ENCODE assay signal across 8 cellular contexts in the genomic region with DNA sequence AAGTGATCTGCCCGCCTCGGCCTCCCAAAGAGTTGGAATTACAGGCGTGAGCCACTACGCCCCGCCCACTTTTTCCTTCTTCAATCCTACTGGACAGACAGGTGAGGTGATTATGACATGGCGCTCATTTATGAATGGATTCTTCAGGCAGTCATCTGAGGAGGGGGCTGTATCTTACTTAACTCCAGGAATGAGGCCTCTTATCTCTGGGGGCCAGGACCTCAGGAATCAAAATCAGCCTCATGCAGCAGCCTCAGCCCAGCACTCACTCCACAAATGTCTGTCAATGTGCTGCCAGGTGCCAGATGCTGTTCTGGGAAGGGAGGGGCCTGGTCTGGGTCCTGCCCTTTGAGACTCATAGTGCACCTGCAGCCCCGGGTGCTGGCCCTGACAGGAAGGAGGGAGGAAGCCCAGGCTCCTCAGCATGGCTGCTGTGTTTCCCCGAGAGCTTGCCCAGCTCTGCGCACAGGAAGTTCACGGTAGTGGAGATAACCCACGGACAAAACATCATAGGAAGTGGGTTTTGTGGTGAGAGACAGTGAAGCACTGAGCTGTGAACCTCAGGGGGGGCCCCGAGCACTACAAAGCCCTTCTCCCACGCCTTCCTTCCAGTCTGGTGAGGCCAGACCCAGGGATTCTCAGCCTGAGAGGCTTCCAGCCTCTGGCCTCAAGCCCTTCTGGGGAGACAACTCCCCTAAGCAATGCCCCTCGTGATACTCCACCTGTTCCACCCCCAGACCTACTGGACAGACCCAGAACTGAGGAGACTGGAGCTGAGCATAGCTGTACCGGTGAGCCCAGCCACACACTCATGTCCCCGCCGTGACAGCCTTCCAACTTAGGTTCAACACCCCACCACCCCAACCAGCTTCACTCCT. TPM values are rescaled to one million over a fixed set of nuclear protein-coding genes. Genes with fewer than 3 reads are reported as not detected.
A peak's percentile ranks its signal among the peaks of the same experiment; 100 is the strongest.
DNase-seq lines count a peak whose midpoint lies in the region; ATAC-seq lines count a peak whose summit lies in the region.

No MANE protein-coding gene starts in this region.

- H3K27ac Mint-ChIP-seq in T-helper 1 cell treated with Interleukin-12 subunit alpha and Interleukin-12 subunit beta and Interleukin-4 antibody, amounts not matched to agents 30 μg/mL and 1 μg/mL, for 36 hours = peak overlapping the region; percentile 86
- H3K27ac Mint-ChIP-seq in activated naive CD4-positive, alpha-beta T cell treated with anti-CD3 and anti-CD28 coated beads, Interleukin-2, amount 50 U/mL, for 72 hours = peak overlapping the region; percentile 60 to 82

- H3K4me3 Mint-ChIP-seq in T-helper 1 cell treated with Interleukin-12 subunit alpha and Interleukin-12 subunit beta and Interleukin-4 antibody, amounts not matched to agents 30 μg/mL and 1 μg/mL, for 36 hours = peak overlapping the region; percentile 73

- peak; percentile 75 for DNase-seq in DMS53 treated with DMSO at 0.1 percent for 48 hours (lab: John Stamatoyannopoulos, UW; ENCODE audit: unreplicated experiment)
- peak; percentile 80 to 94 for DNase-seq in activated naive CD4-positive, alpha-beta T cell treated with anti-CD3 and anti-CD28 coated beads, Interleukin-2, amount 50 U/mL, for 72 hours (ENCODE audit: low spot score in 2 of 2)
- DNase-seq in mucosa of gallbladder (ENCODE audit: low spot score) = peak; percentile 63
- peak; percentile 78 to 96 (median 87) for DNase-seq in stimulated activated naive CD4-positive, alpha-beta T cell (lab: John Stamatoyannopoulos, UW)
- DNase-seq in cerebellar nuclear complex (lab: John Stamatoyannopoulos, UW) = no peak

- peaks cover 41% of the 10 kb centered on the region for H3K4me1 Mint-ChIP-seq in T-helper 1 cell treated with Interleukin-12 subunit alpha and Interleukin-12 subunit beta and Interleukin-4 antibody, amounts not matched to agents 30 μg/mL and 1 μg/mL, for 36 hours (ENCODE audit: low read depth)

- peaks cover 12% of the 10 kb centered on the region for H3K36me3 Mint-ChIP-seq in T-helper 1 cell treated with Interleukin-12 subunit alpha and Interleukin-12 subunit beta and Interleukin-4 antibody, amounts not matched to agents 30 μg/mL and 1 μg/mL, for 36 hours (ENCODE audit: low read depth)
- peaks cover 2 to 13% of the 10 kb centered on the region in 2 donors for H3K36me3 Mint-ChIP-seq in activated naive CD4-positive, alpha-beta T cell treated with anti-CD3 and anti-CD28 coated beads, Interleukin-2, amount 50 U/mL, for 72 hours

- no peaks in the 10 kb centered on the region for H3K9me3 Mint-ChIP-seq in T-helper 1 cell treated with Interleukin-12 subunit alpha and Interleukin-12 subunit beta and Interleukin-4 antibody, amounts not matched to agents 30 μg/mL and 1 μg/mL, for 36 hours
- H3K9me3 Mint-ChIP-seq in activated naive CD4-positive, alpha-beta T cell treated with anti-CD3 and anti-CD28 coated beads, Interleukin-2, amount 50 U/mL, for 72 hours = no peaks in the 10 kb centered on the region

- peaks cover 14% of the 10 kb centered on the region for H3K27me3 Mint-ChIP-seq in T-helper 1 cell treated with Interleukin-12 subunit alpha and Interleukin-12 subunit beta and Interleukin-4 antibody, amounts not matched to agents 30 μg/mL and 1 μg/mL, for 36 hours (ENCODE audit: low read depth)

- ATAC-seq in GM19467 (IDR thresholded peaks at IDR 0.05; ENCODE audit: unreplicated experiment) = peak; percentile 98
- ATAC-seq in HG03565 (IDR thresholded peaks at IDR 0.05; ENCODE audit: unreplicated experiment) = peak; percentile 97
- ATAC-seq in activated naive CD4-positive, alpha-beta T cell treated with anti-CD3 and anti-CD28 coated beads, Interleukin-2, amount 50 U/mL, for 72 hours = peak; percentile 95 to 97

RNA-seq across cellular contexts. Expression of gene GALNT6, which starts 22.3 kb away (rescaled TPM):
- 1 to 10 TPM; 2.5 to 8.8 TPM for total RNA-seq in activated naive CD4-positive, alpha-beta T cell treated with anti-CD3 and anti-CD28 coated beads, Interleukin-2, amount 50 U/mL, for 72 hours
- 6.2 TPM for total RNA-seq in mucosa of gallbladder

RNA-seq across cellular contexts. Expression of gene CELA1, which starts 22.4 kb away (rescaled TPM):
- not detected for total RNA-seq in activated naive CD4-positive, alpha-beta T cell treated with anti-CD3 and anti-CD28 coated beads, Interleukin-2, amount 50 U/mL, for 72 hours
- total RNA-seq in mucosa of gallbladder = not detected

RNA-seq across cellular contexts. Expression of gene BIN2, which starts 44.9 kb away (rescaled TPM):
- 10 to 100 TPM; 33.8 to 46.3 TPM for total RNA-seq in activated naive CD4-positive, alpha-beta T cell treated with anti-CD3 and anti-CD28 coated beads, Interleukin-2, amount 50 U/mL, for 72 hours
- 9.8 TPM for total RNA-seq in mucosa of gallbladder

RNA-seq across cellular contexts. Expression of gene SLC4A8, which starts 55.8 kb away (rescaled TPM):
- total RNA-seq in activated naive CD4-positive, alpha-beta T cell treated with anti-CD3 and anti-CD28 coated beads, Interleukin-2, amount 50 U/mL, for 72 hours = 10 to 100 TPM in 1 of 2 donors, 1 to 10 TPM in 1; 2.4 to 14.4 TPM
- total RNA-seq in mucosa of gallbladder = 2.6 TPM

Comparison
In these comparisons a context has a peak if more than half of its experiments do, and no peak if none do; other contexts are left out.
1. DNase-seq: peak in DMS53 treated with DMSO at 0.1 percent for 48 hours (single experiment), activated naive CD4-positive, alpha-beta T cell treated with anti-CD3 and anti-CD28 coated beads, Interleukin-2, amount 50 U/mL, for 72 hours (2 of 2), mucosa of gallbladder (single experiment) and stimulated activated naive CD4-positive, alpha-beta T cell (6 of 6); none in cerebellar nuclear complex (0 of 2).
2. Peak in every context shown above with its lines, with median percentiles within 50 percentile points of each other: ATAC-seq.